In genomic region chr17:81143200-81143527, GRCh38 we compare ENCODE assay signal across 15 cellular contexts. TPM values are rescaled to one million over a fixed set of nuclear protein-coding genes. Genes with fewer than 3 reads are reported as not detected.
DNase-seq lines count a peak whose midpoint lies in the region; ATAC-seq and TF ChIP-seq lines count a peak whose summit lies in the region.
"Had no signal": no experiment of that assay in that cellular context is flagged by ENCODE, and none has a peak within 500 bp of the region (broad histone marks: within the 10 kb centered on the region; RNA-seq: fewer than 3 reads in every experiment).

No MANE protein-coding gene starts in this region.

- H3K9me2 ChIP-seq in SK-N-SH: no peaks in the 10 kb centered on the region

- CTCF ChIA-PET in SK-N-SH (lab: Yijun Ruan, JAX): interaction anchor here (0.6 to 8.8 kb wide), 43 partner anchors 9 to 458 kb away, joined by 3 to 147 read pairs (median 9); partner anchors contain the start of genes AATK, CEP131, NDUFAF8 and PVALEF

- 79% methylated on average over 11 of the region's 11 CpGs for WGBS in SK-N-SH (ENCODE audit: low lambda C conversion rate)
- WGBS in tibial nerve, 2 donors: 67 to 68% methylated on average over 9 of the region's 11 CpGs

- H3K9me3 ChIP-seq in SK-N-SH (no peaks in the 10 kb centered on the region), lower lobe of right lung (no peaks in the 10 kb centered on the region), tibial nerve (no peaks in the 10 kb centered on the region)
- H3K9me3 ChIP-seq: Peyer's patch had no signal

- TF ChIP-seq RAD21 in SK-N-SH (IDR thresholded peaks at IDR 0.05; ENCODE audit: low read length): no peak

- TF ChIP-seq CTCF in SK-N-SH (IDR thresholded peaks at IDR 0.05): no peak
- TF ChIP-seq CTCF in lower lobe of right lung (IDR thresholded peaks at IDR 0.05): no peak
- TF ChIP-seq CTCF in tibial nerve (IDR thresholded peaks at IDR 0.05): no peak

- intact Hi-C loops in lower lobe of right lung (cut with DNase I): no loop called here

- H3K4me1 ChIP-seq in SK-N-SH (ENCODE audit: control insufficient read depth in 1 of 2, insufficient read depth in 2 of 2, low read depth in 1 of 2, low read length in 1 of 2) (peaks cover 0 to 3% of the 10 kb centered on the region in 2 experiments; a peak in 1 of 4 replicates), lower lobe of right lung (peaks cover 9% of the 10 kb centered on the region), tibial nerve (peaks cover 0 to 30% (median 8%) of the 10 kb centered on the region in 4 donors)
- H3K4me1 ChIP-seq: neural progenitor cell had no signal

- no peak overlapping the region for H3K4me2 ChIP-seq in SK-N-SH
- H3K4me2 ChIP-seq: neural progenitor cell had no signal

- H3F3A ChIP-seq in SK-N-SH (replicated peaks; ENCODE audit: insufficient read depth): peaks cover 8% of the 10 kb centered on the region

- H3K36me3 ChIP-seq in SK-N-SH (replicated peaks in 1 of 2; ENCODE audit: control insufficient read depth in 1 of 2, insufficient read depth in 2 of 2, low read length in 1 of 2): no peaks in the 10 kb centered on the region
- H3K36me3 ChIP-seq in lower lobe of right lung: no peaks in the 10 kb centered on the region
- H3K36me3 ChIP-seq in tibial nerve: no peaks in the 10 kb centered on the region
- H3K36me3 ChIP-seq: cardiac muscle cell, neural progenitor cell, Peyer's patch had no signal

- no peak overlapping the region for H3K9ac ChIP-seq in SK-N-SH
- H3K9ac ChIP-seq: neural progenitor cell had no signal

- DNase-seq in SK-N-SH (no peak), caudate nucleus (lab: John Stamatoyannopoulos, UW) (no peak), lower lobe of right lung (no peak), tibial nerve (ENCODE audit: low spot score in 2 of 2) (no peak), epidermal melanocyte (ENCODE audit: insufficient read length, low spot score) (no peak)

- no peaks in the 10 kb centered on the region for H4K20me1 ChIP-seq in SK-N-SH (ENCODE audit: insufficient read depth)

- no peaks in the 10 kb centered on the region for H3K79me2 ChIP-seq in SK-N-SH (ENCODE audit: insufficient read depth)

- H3K4me3 ChIP-seq in SK-N-SH (ENCODE audit: low read depth in 2 of 2, low read length in 1 of 2) (no peak overlapping the region), lower lobe of right lung (no peak overlapping the region), tibial nerve (peak overlapping the region in 1 of 4 donors; percentile 7)
- H3K4me3 ChIP-seq: cardiac muscle cell, neural progenitor cell, Peyer's patch had no signal

- ATAC-seq in SK-N-SH treated with all-trans-retinoic acid at 6 μM for 48 hours (peak; percentile 10; the same call in 2 of the 3 replicates), lower lobe of right lung (no peak), HG02642 (IDR thresholded peaks at IDR 0.05; ENCODE audit: poor library complexity, unreplicated experiment) (no peak), HG03354 (IDR thresholded peaks at IDR 0.05; ENCODE audit: poor library complexity, severe bottlenecking, unreplicated experiment) (no peak)

- TF ChIP-seq EP300 in SK-N-SH (IDR thresholded peaks at IDR 0.05; ENCODE audit: borderline replicate concordance in 1 of 2, low read depth in 1 of 2, low read length in 1 of 2) (no peak), tibial nerve (IDR thresholded peaks at IDR 0.05) (no peak)

- H2AFZ ChIP-seq in SK-N-SH (ENCODE audit: low read depth): no peak overlapping the region
- H2AFZ ChIP-seq: neural progenitor cell had no signal

- H3K27me3 ChIP-seq in SK-N-SH (ENCODE audit: insufficient read depth) (no peaks in the 10 kb centered on the region), lower lobe of right lung (ENCODE audit: low read depth) (no peaks in the 10 kb centered on the region), tibial nerve (no peaks in the 10 kb centered on the region)
- H3K27me3 ChIP-seq: cardiac muscle cell, neural progenitor cell, Peyer's patch had no signal

- POLR2A ChIA-PET in SK-N-SH (lab: Yijun Ruan, JAX): interaction anchor here (1.3 kb wide), 1 partner anchor 11 kb away, joined by 4 read pairs; no protein-coding TSS in a partner anchor

- H3K27ac ChIP-seq in SK-N-SH (ENCODE audit: low read depth in 2 of 2, low read length in 1 of 2) (no peak overlapping the region), caudate nucleus (ENCODE audit: low read depth, low read length) (peak overlapping the region; percentile 73), lower lobe of right lung (peak overlapping the region; percentile 11), tibial nerve (peak overlapping the region; percentile 11 to 82 (median 74))
- H3K27ac ChIP-seq: C4-2B, cardiac muscle cell, neural progenitor cell, Peyer's patch had no signal

- TF ChIP-seq POLR2A in tibial nerve (IDR thresholded peaks at IDR 0.05): no peak

TF ChIP-seq in SK-N-SH treated with all-trans-retinoic acid at 6 μM for 48 hours, 23 proteins besides CTCF, POLR2A, EP300 and RAD21:
- no peak for TF ChIP-seq ZFP3 (CRISPR knock-in tag; IDR thresholded peaks at IDR 0.05)
- TF ChIP-seq POU6F1 (CRISPR knock-in tag; IDR thresholded peaks at IDR 0.05; ENCODE audit: borderline replicate concordance, low read depth): no peak
- TF ChIP-seq ESRRG (CRISPR knock-in tag; IDR thresholded peaks at IDR 0.05): no peak
- no peak for TF ChIP-seq BACH2 (CRISPR knock-in tag; IDR thresholded peaks at IDR 0.05; ENCODE audit: borderline replicate concordance)
- TF ChIP-seq ZNF8 (CRISPR knock-in tag; IDR thresholded peaks at IDR 0.05): no peak

TF ChIP-seq in SK-N-SH, 30 proteins besides CTCF, POLR2A, EP300 and RAD21 (continues in another document):
- TF ChIP-seq ZBTB33 (IDR thresholded peaks at IDR 0.05; ENCODE audit: borderline replicate concordance, low read depth) (no peak), RCOR1 (IDR thresholded peaks at IDR 0.05; ENCODE audit: low read length) (no peak), YY1 (IDR thresholded peaks at IDR 0.05; ENCODE audit: low read depth) (no peak), FOSL2 (IDR thresholded peaks at IDR 0.05; ENCODE audit: borderline replicate concordance, low read depth) (no peak), RFX5 (IDR thresholded peaks at IDR 0.05; ENCODE audit: low read length) (no peak), TAF1 (IDR thresholded peaks at IDR 0.05; ENCODE audit: borderline replicate concordance, low read depth, low read length) (no peak), PBX3 (IDR thresholded peaks at IDR 0.05) (no peak), USF2 (IDR thresholded peaks at IDR 0.05; ENCODE audit: borderline replicate concordance, low read depth, low read length) (no peak), MAX (IDR thresholded peaks at IDR 0.05; ENCODE audit: low read depth) (no peak), GATA2 (CRISPR knock-in tag; IDR thresholded peaks at IDR 0.05) (no peak)

RNA-seq across cellular contexts. Expression of gene PVALEF, which starts 22.1 kb away (rescaled TPM):
- not detected in 2 replicates for polyA plus RNA-seq in SK-N-SH (2012; rRNA removed)
- polyA plus RNA-seq in SK-N-SH (2012; cell fraction: cytosol; rRNA removed): not detected in 2 replicates
- polyA plus RNA-seq in SK-N-SH (2012; cell fraction: nucleus; rRNA removed): not detected in 2 replicates
- total RNA-seq in lower lobe of right lung (not detected), tibial nerve (not detected)
- total RNA-seq: activated CD4-positive, alpha-beta T cell treated with anti-CD3 and anti-CD28 coated beads, Interleukin-2, amount 10 ng/mL, durations not matched to agents 24 days and 14 days; HT1080; Peyer's patch; subcutaneous adipose tissue had no signal

RNA-seq across cellular contexts. Expression of gene AATK, which starts 22.9 kb away (rescaled TPM):
- polyA plus RNA-seq in SK-N-SH (2012; rRNA removed): 0.19 and 0.51 TPM in 2 replicates
- 0.28 and 0.43 TPM in 2 replicates for polyA plus RNA-seq in SK-N-SH (2012; cell fraction: cytosol; rRNA removed)
- 1.0 and 1.5 TPM in 2 replicates for polyA plus RNA-seq in SK-N-SH (2012; cell fraction: nucleus; rRNA removed)
- total RNA-seq in lower lobe of right lung (64.0 TPM), tibial nerve (100 to 1,000 TPM; 247 to 385 (median 322) TPM)

Comparison
In these comparisons a context has a peak if more than half of its experiments do, and no peak if none do; other contexts are left out.
1. H3K27ac ChIP-seq: peak in caudate nucleus (single experiment), lower lobe of right lung (single experiment) and tibial nerve (4 of 4); none in SK-N-SH (0 of 2).